Comparison of ENCODE assay signal across 8 cellular contexts in genomic region chr17:45968732-45969131, GRCh38. TPM values are rescaled to one million over a fixed set of nuclear protein-coding genes. Genes with fewer than 3 reads are reported as not detected.
"Had no signal": no experiment of that assay in that cellular context is flagged by ENCODE, and none has a peak within 500 bp of the region (broad histone marks: within the 10 kb centered on the region; RNA-seq: fewer than 3 reads in every experiment).

No MANE protein-coding gene starts in this region.

- H3K9ac ChIP-seq: KMS-11 had no signal

- H3K27ac ChIP-seq: HL-60, KMS-11 had no signal

- H3K4me2 ChIP-seq: KMS-11 had no signal

- DNase-seq: IMR-90, KBM-7, KG1 had no signal

RNA-seq across cellular contexts. Expression of gene STH, which starts 30.3 kb away (rescaled TPM):
- total RNA-seq: HT-29, HT1080, IMR-90 had no signal
- polyA plus RNA-seq: IgD-negative memory B cell, IMR-90 had no signal
